15 cellular contexts compared by ENCODE assay signal in the genomic region with DNA sequence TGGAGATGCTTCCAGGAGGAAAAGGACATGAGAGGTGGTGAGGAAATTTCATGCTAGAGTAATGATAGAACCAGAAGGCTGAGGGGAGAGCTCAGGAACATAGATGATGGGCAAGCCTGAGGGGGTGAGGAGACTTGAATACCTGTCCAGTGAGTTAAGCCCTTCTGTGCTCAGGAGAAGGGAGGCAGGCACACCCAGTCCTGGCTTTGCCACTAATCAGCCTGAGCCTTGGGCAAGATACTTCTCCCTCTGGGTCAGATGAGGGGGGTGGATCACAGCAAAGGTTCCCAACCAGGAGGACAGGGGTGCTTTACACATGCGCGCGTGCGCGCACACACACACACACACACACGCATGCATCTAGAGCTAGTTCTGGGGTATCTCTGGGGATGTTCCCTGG.
DNase-seq lines count a peak whose midpoint lies in the region; ATAC-seq, FAIRE-seq and TF ChIP-seq lines count a peak whose summit lies in the region.
"Had no signal": no experiment of that assay in that cellular context is flagged by ENCODE, and none has a peak within 500 bp of the region (broad histone marks: within the 10 kb centered on the region; RNA-seq: fewer than 3 reads in every experiment).

No MANE protein-coding gene starts in this region.

- no peak for FAIRE-seq in keratinocyte (lab: Jason Lieb, UNC)

- no peak overlapping the region for H3K27ac ChIP-seq in SK-N-SH (ENCODE audit: low read depth in 2 of 2, low read length in 1 of 2)
- peak overlapping the region; percentile 13 for H3K27ac ChIP-seq in RWPE2 (ENCODE audit: poor library complexity, severe bottlenecking)
- H3K27ac ChIP-seq in keratinocyte (ENCODE audit: control insufficient read depth, insufficient read depth, low read length): no peak overlapping the region
- H3K27ac ChIP-seq: 22Rv1 had no signal

- peaks cover 0 to 10% of the 10 kb centered on the region in 2 experiments; a peak in 2 of 4 replicates for H3K4me1 ChIP-seq in SK-N-SH (ENCODE audit: control insufficient read depth in 1 of 2, insufficient read depth in 2 of 2, low read depth in 1 of 2, low read length in 1 of 2)
- H3K4me1 ChIP-seq in RWPE2 (ENCODE audit: insufficient read depth, poor library complexity, severe bottlenecking): peaks cover 12% of the 10 kb centered on the region
- H3K4me1 ChIP-seq in keratinocyte (ENCODE audit: control insufficient read depth, extremely low read depth, insufficient read depth, low read length): peaks cover 12% of the 10 kb centered on the region

- H3K4me2 ChIP-seq in SK-N-SH (no peak overlapping the region), keratinocyte (ENCODE audit: control insufficient read depth, extremely low read depth, insufficient read depth, low read depth, low read length) (peak overlapping the region; percentile 10)

- POLR2A ChIA-PET in SK-N-SH (lab: Yijun Ruan, JAX): no interaction called here

- TF ChIP-seq CTCF in SK-N-SH (IDR thresholded peaks at IDR 0.05) (no peak), RWPE2 (IDR thresholded peaks at IDR 0.05; ENCODE audit: poor library complexity, severe bottlenecking) (no peak), keratinocyte (optimal IDR thresholded peaks at IDR 0.05 in 1 of 3, IDR thresholded peaks at IDR 0.05 in 1 of 3, conservative IDR thresholded peaks at IDR 0.05 in 1 of 3; ENCODE audit: extremely low read depth in 1 of 3, insufficient read depth in 2 of 3, low read length in 3 of 3) (no peak)

- intact Hi-C loops in sciatic nerve (cut with DNase I): no loop called here

- DNase-seq in SK-N-SH (no peak), RWPE2 (ENCODE audit: low spot score) (no peak), keratinocyte (ENCODE audit: low read depth, low spot score) (peak; percentile 11), sciatic nerve (ENCODE audit: low spot score) (no peak), epidermal melanocyte (ENCODE audit: insufficient read length, low spot score) (no peak), pons (ENCODE audit: low spot score) (no peak)
- DNase-seq: DMS153, NCI-H146, NCI-H2081 treated with DMSO at 0.1 percent for 48 hours, NCI-H345, NCI-H526 treated with DMSO at 0.1 percent for 48 hours had no signal

- TF ChIP-seq RAD21 in SK-N-SH (IDR thresholded peaks at IDR 0.05; ENCODE audit: low read length): no peak

- CTCF ChIA-PET in SK-N-SH (lab: Yijun Ruan, JAX): interaction anchor here (0.9 to 1.2 kb wide), 2 partner anchors 11 to 23 kb away, joined by 3 read pairs; no protein-coding TSS in a partner anchor

- H3K9me1 ChIP-seq in keratinocyte (ENCODE audit: control insufficient read depth, extremely low read depth, insufficient read depth, low read length): no peaks in the 10 kb centered on the region

- no peak for TF ChIP-seq EP300 in SK-N-SH (IDR thresholded peaks at IDR 0.05; ENCODE audit: borderline replicate concordance in 1 of 2, low read depth in 1 of 2, low read length in 1 of 2)

- WGBS in SK-N-SH (ENCODE audit: low lambda C conversion rate): 93% methylated on average over 6 of the region's 6 CpGs

- H2AFZ ChIP-seq in SK-N-SH (ENCODE audit: low read depth): peak overlapping the region; percentile 92
- H2AFZ ChIP-seq in keratinocyte (ENCODE audit: control insufficient read depth, low read length): no peak overlapping the region

- H3K9me2 ChIP-seq in SK-N-SH: no peaks in the 10 kb centered on the region

- H3K9ac ChIP-seq in SK-N-SH (no peak overlapping the region), keratinocyte (ENCODE audit: control insufficient read depth, extremely low read depth, insufficient read depth, low read length) (no peak overlapping the region)

- H4K20me1 ChIP-seq in SK-N-SH (ENCODE audit: insufficient read depth): no peaks in the 10 kb centered on the region
- H4K20me1 ChIP-seq in keratinocyte (ENCODE audit: control insufficient read depth, extremely low read depth, insufficient read depth, low read length): no peaks in the 10 kb centered on the region

- H3K9me3 ChIP-seq in SK-N-SH (no peaks in the 10 kb centered on the region), RWPE2 (ENCODE audit: severe bottlenecking) (no peaks in the 10 kb centered on the region), keratinocyte (ENCODE audit: control insufficient read depth, low read depth, low read length) (no peaks in the 10 kb centered on the region)

- H3K79me2 ChIP-seq in SK-N-SH (ENCODE audit: insufficient read depth) (no peaks in the 10 kb centered on the region), keratinocyte (ENCODE audit: control insufficient read depth, insufficient read depth, low read length) (no peaks in the 10 kb centered on the region)

- H3K4me3 ChIP-seq in SK-N-SH (ENCODE audit: low read depth in 2 of 2, low read length in 1 of 2): no peak overlapping the region
- H3K4me3 ChIP-seq in RWPE2 (ENCODE audit: severe bottlenecking): no peak overlapping the region
- no peak overlapping the region for H3K4me3 ChIP-seq in keratinocyte (ENCODE audit: control insufficient read depth in 2 of 3, extremely low read depth in 1 of 3, insufficient read depth in 2 of 3, low read depth in 1 of 3, low read length in 3 of 3)

- H3K27me3 ChIP-seq in SK-N-SH (ENCODE audit: insufficient read depth): no peaks in the 10 kb centered on the region
- H3K27me3 ChIP-seq in RWPE2 (ENCODE audit: insufficient read depth, poor library complexity, severe bottlenecking): no peaks in the 10 kb centered on the region
- no peaks in the 10 kb centered on the region for H3K27me3 ChIP-seq in keratinocyte (ENCODE audit: control insufficient read depth, extremely low read depth, insufficient read depth, low read length)

- ATAC-seq in SK-N-SH treated with all-trans-retinoic acid at 6 μM for 48 hours (no peak), RWPE2 (ENCODE audit: low read depth) (peak; percentile 48), sciatic nerve (peak; percentile 9), HG02642 (IDR thresholded peaks at IDR 0.05; ENCODE audit: poor library complexity, unreplicated experiment) (no peak)
- ATAC-seq: Right ventricle myocardium inferior had no signal

- no peaks in the 10 kb centered on the region for H3F3A ChIP-seq in SK-N-SH (replicated peaks; ENCODE audit: insufficient read depth)

- H3K36me3 ChIP-seq in SK-N-SH (replicated peaks in 1 of 2; ENCODE audit: control insufficient read depth in 1 of 2, insufficient read depth in 2 of 2, low read length in 1 of 2) (no peaks in the 10 kb centered on the region), RWPE2 (ENCODE audit: low read depth) (no peaks in the 10 kb centered on the region), keratinocyte (ENCODE audit: control insufficient read depth in 2 of 2, extremely low read depth in 1 of 2, insufficient read depth in 2 of 2, low read length in 2 of 2) (no peaks in the 10 kb centered on the region)

- dilution Hi-C loops in keratinocyte (cut with MboI; ENCODE audit: extremely low pct_ligation_motif_present, low sequenced_read_pairs): no loop called here

TF ChIP-seq in SK-N-SH, 30 proteins besides CTCF, POLR2A, EP300 and RAD21 (continues in another document):
- TF ChIP-seq TEAD4 (IDR thresholded peaks at IDR 0.05; ENCODE audit: borderline replicate concordance, insufficient read depth) (no peak), JUND (IDR thresholded peaks at IDR 0.05) (no peak)
- TF ChIP-seq, protein P1, sequence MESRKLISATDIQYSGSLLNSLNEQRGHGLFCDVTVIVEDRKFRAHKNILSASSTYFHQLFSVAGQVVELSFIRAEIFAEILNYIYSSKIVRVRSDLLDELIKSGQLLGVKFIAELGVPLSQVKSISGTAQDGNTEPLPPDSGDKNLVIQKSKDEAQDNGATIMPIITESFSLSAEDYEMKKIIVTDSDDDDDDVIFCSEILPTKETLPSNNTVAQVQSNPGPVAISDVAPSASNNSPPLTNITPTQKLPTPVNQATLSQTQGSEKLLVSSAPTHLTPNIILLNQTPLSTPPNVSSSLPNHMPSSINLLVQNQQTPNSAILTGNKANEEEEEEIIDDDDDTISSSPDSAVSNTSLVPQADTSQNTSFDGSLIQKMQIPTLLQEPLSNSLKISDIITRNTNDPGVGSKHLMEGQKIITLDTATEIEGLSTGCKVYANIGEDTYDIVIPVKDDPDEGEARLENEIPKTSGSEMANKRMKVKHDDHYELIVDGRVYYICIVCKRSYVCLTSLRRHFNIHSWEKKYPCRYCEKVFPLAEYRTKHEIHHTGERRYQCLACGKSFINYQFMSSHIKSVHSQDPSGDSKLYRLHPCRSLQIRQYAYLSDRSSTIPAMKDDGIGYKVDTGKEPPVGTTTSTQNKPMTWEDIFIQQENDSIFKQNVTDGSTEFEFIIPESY (IDR thresholded peaks at IDR 0.05; ENCODE audit: borderline replicate concordance, low read depth): no peak

TF ChIP-seq in SK-N-SH treated with all-trans-retinoic acid at 6 μM for 48 hours, 23 proteins besides CTCF, POLR2A, EP300 and RAD21:
- TF ChIP-seq ZFP3 (CRISPR knock-in tag; IDR thresholded peaks at IDR 0.05) (no peak), OSR1 (CRISPR knock-in tag; IDR thresholded peaks at IDR 0.05) (no peak), ZNF70 (CRISPR knock-in tag; IDR thresholded peaks at IDR 0.05) (no peak)

Comparison
In these comparisons a context has a peak if more than half of its experiments do, and no peak if none do; other contexts are left out.
1. ATAC-seq: peak in RWPE2 (single experiment) and sciatic nerve (single experiment); none in SK-N-SH treated with all-trans-retinoic acid at 6 μM for 48 hours (single experiment) and HG02642 (single experiment).